18 cellular contexts compared by ENCODE assay signal in genomic region chr1:8780405-8780804, GRCh38. TPM values are rescaled to one million over a fixed set of nuclear protein-coding genes. Genes with fewer than 3 reads are reported as not detected.
A peak's percentile ranks its signal among the peaks of the same experiment; 100 is the strongest.
DNase-seq lines count a peak whose midpoint lies in the region; ATAC-seq, FAIRE-seq and TF ChIP-seq lines count a peak whose summit lies in the region.
"Had no signal": no experiment of that assay in that cellular context is flagged by ENCODE, and none has a peak within 500 bp of the region (broad histone marks: within the 10 kb centered on the region; RNA-seq: fewer than 3 reads in every experiment).

No MANE protein-coding gene starts in this region.

- TF ChIP-seq POLR2A in GM12891 (IDR thresholded peaks at IDR 0.05; ENCODE audit: low read depth, low read length), result no peak
- TF ChIP-seq POLR2A in endothelial cell of umbilical vein (IDR thresholded peaks at IDR 0.05; ENCODE audit: low read depth, low read length), result no peak

- H3K9me3 Mint-ChIP-seq in WTC11, result no peaks in the 10 kb centered on the region
- H3K9me3 Mint-ChIP-seq: IgD-negative memory B cell had no signal

- peak overlapping the region; percentile 47; the same call in 1 of the 2 replicates for H3K27ac Mint-ChIP-seq in WTC11
- H3K27ac Mint-ChIP-seq: IgD-negative memory B cell had no signal

- TF ChIP-seq CTCF in WTC11 (IDR thresholded peaks at IDR 0.05) (no peak), endothelial cell of umbilical vein (IDR thresholded peaks at IDR 0.05; ENCODE audit: extremely low read depth in 1 of 2, insufficient read depth in 1 of 2, low read depth in 1 of 2, low read length in 2 of 2) (no peak)

- no peaks in the 10 kb centered on the region for H3K27me3 Mint-ChIP-seq in WTC11 (ENCODE audit: low read depth)
- H3K27me3 Mint-ChIP-seq: IgD-negative memory B cell had no signal

- H3K4me3 Mint-ChIP-seq in WTC11, result no peak overlapping the region
- H3K4me3 Mint-ChIP-seq: IgD-negative memory B cell had no signal

- H3K27me3 ChIP-seq in BLaER1 (no peaks in the 10 kb centered on the region), endothelial cell of umbilical vein (ENCODE audit: control insufficient read depth in 2 of 2, insufficient read depth in 2 of 2, low read length in 2 of 2) (no peaks in the 10 kb centered on the region)
- H3K27me3 ChIP-seq: SJSA1 had no signal

- no peaks in the 10 kb centered on the region for H3K79me2 ChIP-seq in endothelial cell of umbilical vein (ENCODE audit: control insufficient read depth, insufficient read depth, low read length)

- H3K4me3 ChIP-seq in BLaER1 (no peak overlapping the region), endothelial cell of umbilical vein (replicated peaks in 1 of 3; ENCODE audit: insufficient read depth in 1 of 3, low read depth in 1 of 3, low read length in 3 of 3) (no peak overlapping the region)
- H3K4me3 ChIP-seq: A549, PC-9, SJSA1 had no signal

- H3K4me2 ChIP-seq in BLaER1 (peak overlapping the region; percentile 20; the same call in 1 of the 2 replicates), endothelial cell of umbilical vein (ENCODE audit: insufficient read depth, low read length) (no peak overlapping the region)
- H3K4me2 ChIP-seq: A549, PC-9 had no signal

- dilution Hi-C loops in endothelial cell of umbilical vein (cut with MboI; ENCODE audit: extremely low pct_ligation_motif_present, low sequenced_read_pairs), result no loop called here

- H3K27ac ChIP-seq in BLaER1 (no peak overlapping the region), endothelial cell of umbilical vein (ENCODE audit: insufficient read depth, low read depth, low read length) (no peak overlapping the region)
- H3K27ac ChIP-seq: A549, PC-9, SJSA1 had no signal

- no peak overlapping the region for H2AFZ ChIP-seq in endothelial cell of umbilical vein (ENCODE audit: low read depth, low read length)
- H2AFZ ChIP-seq: PC-9 had no signal

- CTCF ChIA-PET in WTC11 (lab: Charles Lee), result interaction anchor here (1.2 to 2.9 kb wide), 2 partner anchors 18 to 69 kb away, joined by 5 to 18 read pairs; no protein-coding TSS in a partner anchor
- CTCF ChIA-PET in endothelial cell of umbilical vein (lab: Charles Lee), result interaction anchor here (1.2 to 2.7 kb wide), 5 partner anchors 11 to 79 kb away, joined by 3 to 16 read pairs (median 4); no protein-coding TSS in a partner anchor

- DNase-seq in GM12891 (ENCODE audit: insufficient read length, low spot score), result no peak
- DNase-seq in WTC11 (ENCODE audit: low spot score), result no peak
- peak; percentile 30 for DNase-seq in endothelial cell of umbilical vein (ENCODE audit: low read depth, low spot score)
- DNase-seq in GOT3 (lab: John Stamatoyannopoulos, UW), result no peak
- DNase-seq in NCI-H524 (lab: John Stamatoyannopoulos, UW), result no peak
- DNase-seq: DMS 273 treated with DMSO at 0.1 percent for 48 hours, Kasumi-1, NCI-H1930, NCI-H510A, NCI-H82, PC-9 had no signal

- BruUV-seq in endothelial cell of umbilical vein (replicated peaks; lab: Mats Ljungman, UMichigan), result no TSS peak

- peaks cover 37% of the 10 kb centered on the region for H3K4me1 Mint-ChIP-seq in WTC11

- no peak for ATAC-seq in WTC11
- no peak for ATAC-seq in GM18868 (IDR thresholded peaks at IDR 0.05; ENCODE audit: unreplicated experiment)
- ATAC-seq in GM19452 (IDR thresholded peaks at IDR 0.05; ENCODE audit: unreplicated experiment), result no peak
- ATAC-seq: A549 had no signal

- no peak overlapping the region for H3K9ac ChIP-seq in BLaER1
- no peak overlapping the region for H3K9ac ChIP-seq in endothelial cell of umbilical vein (replicated peaks; ENCODE audit: extremely low read depth, insufficient read depth, low read length)

- H4K20me1 ChIP-seq in BLaER1, result peaks cover 88% of the 10 kb centered on the region
- H4K20me1 ChIP-seq in endothelial cell of umbilical vein (replicated peaks; ENCODE audit: control insufficient read depth, extremely low read depth, insufficient read depth, low read length), result peaks cover 2% of the 10 kb centered on the region

- no peaks in the 10 kb centered on the region for H3K36me3 Mint-ChIP-seq in WTC11

- intact Hi-C loops in endothelial cell of umbilical vein (cut with micrococcal nuclease), result no loop called here

- no peaks in the 10 kb centered on the region for H3K9me1 ChIP-seq in endothelial cell of umbilical vein (replicated peaks; ENCODE audit: control insufficient read depth, extremely low read depth, insufficient read depth, low read length)

- H3K4me1 ChIP-seq in BLaER1 (peaks cover 29% of the 10 kb centered on the region), endothelial cell of umbilical vein (ENCODE audit: control insufficient read depth, extremely low read depth, insufficient read depth, low read length) (peaks cover 10% of the 10 kb centered on the region)
- H3K4me1 ChIP-seq: SJSA1 had no signal

- POLR2A ChIA-PET in WTC11 (lab: Charles Lee) (no interaction called here), endothelial cell of umbilical vein (lab: Charles Lee) (interaction anchor here (1.0 kb wide), 1 partner anchor 37 kb away, joined by 5 read pairs; the partner anchor contains the start of gene RERE)

- peak; percentile 9 for FAIRE-seq in GM12891 (lab: Jason Lieb, UNC)
- peak; percentile 35 for FAIRE-seq in endothelial cell of umbilical vein (lab: Jason Lieb, UNC)
- FAIRE-seq: A549, H54 had no signal

- H3K36me3 ChIP-seq in BLaER1 (peaks cover 33% of the 10 kb centered on the region), endothelial cell of umbilical vein (ENCODE audit: control insufficient read depth in 2 of 2, extremely low read depth in 1 of 2, insufficient read depth in 2 of 2, low read length in 2 of 2) (no peaks in the 10 kb centered on the region)
- H3K36me3 ChIP-seq: SJSA1 had no signal

- no peaks in the 10 kb centered on the region for H3K9me3 ChIP-seq in BLaER1
- no peaks in the 10 kb centered on the region for H3K9me3 ChIP-seq in endothelial cell of umbilical vein (replicated peaks; ENCODE audit: control insufficient read depth, insufficient read depth, low read length)
- H3K9me3 ChIP-seq: A549, SJSA1 had no signal

TF ChIP-seq in GM12891, 5 proteins besides CTCF, POLR2A, EP300 and RAD21:
- TF ChIP-seq SPI1 (IDR thresholded peaks at IDR 0.05; ENCODE audit: low read depth, low read length), result peak; percentile 48
- TF ChIP-seq POU2F2 (IDR thresholded peaks at IDR 0.05; ENCODE audit: low read depth, low read length), result no peak
- TF ChIP-seq POLR2AphosphoS5 (IDR thresholded peaks at IDR 0.05; ENCODE audit: low read depth, low read length), result no peak
TF ChIP-seq in GM12891: peak in this region for 1.

TF ChIP-seq in WTC11, 78 proteins besides CTCF, POLR2A, EP300 and RAD21:
- no peak for TF ChIP-seq TCF7 (CRISPR knock-in tag; IDR thresholded peaks at IDR 0.05; ENCODE audit: low read depth)
- TF ChIP-seq RELA (CRISPR knock-in tag; IDR thresholded peaks at IDR 0.05; ENCODE audit: borderline replicate concordance), result no peak
- no peak for TF ChIP-seq GRHL2 (CRISPR knock-in tag; IDR thresholded peaks at IDR 0.05; ENCODE audit: insufficient replicate concordance, severe bottlenecking)
- TF ChIP-seq IRF1 (CRISPR knock-in tag; IDR thresholded peaks at IDR 0.05), result no peak
- TF ChIP-seq ZNF232 (CRISPR knock-in tag; IDR thresholded peaks at IDR 0.05), result no peak
- no peak for TF ChIP-seq ZNF416 (CRISPR knock-in tag; IDR thresholded peaks at IDR 0.05)
- TF ChIP-seq MYBL2 (CRISPR knock-in tag; IDR thresholded peaks at IDR 0.05), result no peak
- TF ChIP-seq FOXP1 (CRISPR knock-in tag; IDR thresholded peaks at IDR 0.05; ENCODE audit: borderline replicate concordance), result no peak
- no peak for TF ChIP-seq TP53 (CRISPR knock-in tag; IDR thresholded peaks at IDR 0.05)
- no peak for TF ChIP-seq ATF1 (CRISPR knock-in tag; IDR thresholded peaks at IDR 0.05)

TF ChIP-seq in endothelial cell of umbilical vein, 7 proteins besides CTCF, POLR2A, EP300 and RAD21:
- TF ChIP-seq GATA2 (IDR thresholded peaks at IDR 0.05; ENCODE audit: insufficient read depth, insufficient read length, low read depth, low read length), result no peak
- peak; percentile 37 for TF ChIP-seq JUN (IDR thresholded peaks at IDR 0.05; ENCODE audit: borderline replicate concordance, insufficient read depth, insufficient read length, low read depth)
- no peak for TF ChIP-seq FOS (IDR thresholded peaks at IDR 0.05; ENCODE audit: borderline replicate concordance, insufficient read depth, low read length)

RNA-seq across cellular contexts. Expression of gene RERE, which starts 37.0 kb away (rescaled TPM):
- polyA plus RNA-seq in GM12891 (2012; ENCODE audit: low read depth, missing spikeins), result 21.3 TPM
- total RNA-seq in WTC11 (2021) (122 to 161 TPM (median 124 TPM) in 3 replicates), endothelial cell of umbilical vein (110 and 113 TPM in 2 replicates)
- polyA plus RNA-seq in endothelial cell of umbilical vein, result 14.1 and 14.8 TPM in 2 replicates
- polyA plus RNA-seq in endothelial cell of umbilical vein (2011; cell fraction: cytosol; rRNA removed), result 13.2 and 15.8 TPM in 2 replicates
- polyA plus RNA-seq in endothelial cell of umbilical vein (2011; cell fraction: nucleus; rRNA removed), result 80.7 and 124 TPM in 2 replicates
- 42.4 and 43.0 TPM in 2 replicates for polyA plus RNA-seq in endothelial cell of umbilical vein (2012)
- polyA minus RNA-seq in endothelial cell of umbilical vein, result 87.1 and 101 TPM in 2 replicates
- polyA minus RNA-seq in endothelial cell of umbilical vein (2011; cell fraction: cytosol; rRNA and poly(A)+ RNA removed), result 26.8 TPM
- polyA minus RNA-seq in endothelial cell of umbilical vein (2011; cell fraction: nucleus; rRNA and poly(A)+ RNA removed), result 162 and 195 TPM in 2 replicates
